10 cellular contexts compared by ENCODE assay signal in the genomic region with DNA sequence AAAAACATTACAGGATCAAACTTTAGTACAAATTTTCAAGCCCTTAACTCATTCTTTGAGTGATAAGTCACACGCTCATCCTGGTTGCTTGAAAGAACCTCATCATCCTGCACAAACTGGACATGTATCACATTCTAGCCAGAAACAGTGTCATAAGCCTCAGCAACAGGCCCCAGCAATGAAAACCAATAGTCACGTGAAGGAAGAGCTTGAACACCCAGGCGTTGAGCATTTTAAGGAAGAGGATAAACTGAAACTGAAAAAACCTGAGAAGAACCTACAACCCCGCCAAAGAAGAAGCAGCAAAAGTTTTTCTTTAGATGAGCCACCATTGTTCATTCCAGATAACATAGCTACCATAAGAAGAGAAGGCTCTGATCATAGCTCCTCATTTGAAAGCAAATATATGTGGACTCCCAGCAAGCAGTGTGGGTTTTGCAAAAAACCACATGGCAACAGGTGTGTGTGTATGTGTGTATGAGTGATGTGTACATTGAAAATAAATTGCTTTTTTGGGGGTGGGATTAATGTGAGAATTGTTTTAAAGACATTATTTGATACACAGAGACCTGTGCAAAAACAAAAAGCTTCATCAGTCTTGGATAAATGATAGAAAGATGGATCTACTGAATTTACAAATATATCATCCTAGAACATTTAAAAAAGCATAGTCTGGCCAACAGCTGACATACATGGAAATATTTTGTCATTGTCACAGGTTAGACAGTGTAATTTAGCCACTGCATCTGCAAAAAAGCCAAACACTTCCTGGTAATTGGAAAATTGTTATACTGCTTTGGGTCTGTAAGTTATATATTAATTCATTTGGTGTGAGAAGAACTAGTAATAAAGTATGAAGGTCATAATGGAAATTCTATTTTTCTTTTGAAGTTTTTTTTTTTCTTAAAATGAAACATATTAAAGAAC. TPM values are rescaled to one million over a fixed set of nuclear protein-coding genes. Genes with fewer than 3 reads are reported as not detected.
DNase-seq lines count a peak whose midpoint lies in the region; ATAC-seq and TF ChIP-seq lines count a peak whose summit lies in the region.
"Had no signal": no experiment of that assay in that cellular context is flagged by ENCODE, and none has a peak within 500 bp of the region (broad histone marks: within the 10 kb centered on the region; RNA-seq: fewer than 3 reads in every experiment).

No MANE protein-coding gene starts in this region.

- H3K4me3 Mint-ChIP-seq in activated naive CD8-positive, alpha-beta T cell treated with anti-CD3 and anti-CD28 coated beads for 36 hours: no peak overlapping the region

- H4K12ac ChIP-seq in trophoblast cell (ENCODE audit: low read depth, low read length): no peak overlapping the region

- no peaks in the 10 kb centered on the region for H3K27me3 ChIP-seq in DND-41 (ENCODE audit: insufficient read depth, low read length, poor library complexity)
- H3K27me3 ChIP-seq in trophoblast cell (ENCODE audit: insufficient read depth, low read length): no peaks in the 10 kb centered on the region

- H3K18ac ChIP-seq in trophoblast cell (ENCODE audit: low read length): no peak overlapping the region

- H3K36me3 ChIP-seq in DND-41 (ENCODE audit: insufficient read depth, low read length) (peaks cover 49% of the 10 kb centered on the region), trophoblast cell (ENCODE audit: control insufficient read depth in 1 of 2, insufficient read depth in 2 of 2, low read length in 2 of 2) (peaks cover 2 to 3% of the 10 kb centered on the region in 2 experiments)

- peak overlapping the region; percentile 8 for H3K27ac Mint-ChIP-seq in activated naive CD8-positive, alpha-beta T cell treated with anti-CD3 and anti-CD28 coated beads for 36 hours

- peaks cover 35% of the 10 kb centered on the region; the same call in 1 of the 2 replicates for H4K20me1 ChIP-seq in DND-41 (ENCODE audit: insufficient read depth, low read length)

- no peak overlapping the region for H2BK12ac ChIP-seq in trophoblast cell (ENCODE audit: low read length)

- H3K4me1 Mint-ChIP-seq in activated naive CD8-positive, alpha-beta T cell treated with anti-CD3 and anti-CD28 coated beads for 36 hours: peaks cover 33% of the 10 kb centered on the region

- no peak for TF ChIP-seq CTCF in DND-41 (IDR thresholded peaks at IDR 0.05; ENCODE audit: borderline replicate concordance, extremely low read depth, low read length, poor library complexity, severe bottlenecking)

- no peak overlapping the region for H2AK5ac ChIP-seq in trophoblast cell (ENCODE audit: low read length)

- DNase-seq in DND-41 (no peak), iPS-NIHi7 (ENCODE audit: extremely low spot score) (no peak), kidney glomerular epithelial cell (lab: John Stamatoyannopoulos, UW) (no peak), trophoblast cell (no peak)
- DNase-seq in activated naive CD8-positive, alpha-beta T cell treated with anti-CD3 and anti-CD28 coated beads for 36 hours: no peak
- no peak for DNase-seq in activated effector memory CD4-positive, alpha-beta T cell treated with Interleukin-2 at 50 U/mL for 16 hours
- DNase-seq: activated gamma-delta T cell, NCI-H1092 treated with DMSO at 0.1 percent for 48 hours had no signal

- no peak overlapping the region for H2BK120ac ChIP-seq in trophoblast cell (ENCODE audit: insufficient read depth, low read length, poor library complexity)

- peak; percentile 52; the same call in 2 of the 3 replicates for ATAC-seq in DND-41 (ENCODE audit: insufficient read depth, low read depth)
- peak; percentile 82 for ATAC-seq in GM19438 (IDR thresholded peaks at IDR 0.05; ENCODE audit: low read depth, unreplicated experiment)
- ATAC-seq in HG03135 (IDR thresholded peaks at IDR 0.05; ENCODE audit: unreplicated experiment): peak; percentile 82

- H3K27ac ChIP-seq in DND-41 (ENCODE audit: low read length): no peak overlapping the region
- no peak overlapping the region for H3K27ac ChIP-seq in trophoblast cell (ENCODE audit: low read depth, low read length)

- WGBS in trophoblast cell (ENCODE audit: extremely low coverage, insufficient coverage, insufficient read length): no CpG with 5 or more reads among the region's 4 CpGs

- no peak overlapping the region for H3K4ac ChIP-seq in trophoblast cell (ENCODE audit: low read depth, low read length)

- no peaks in the 10 kb centered on the region for H3K27me3 Mint-ChIP-seq in activated naive CD8-positive, alpha-beta T cell treated with anti-CD3 and anti-CD28 coated beads for 36 hours

- no peaks in the 10 kb centered on the region for H3K4me1 ChIP-seq in DND-41 (ENCODE audit: insufficient read depth, low read length)
- H3K4me1 ChIP-seq in trophoblast cell (ENCODE audit: control insufficient read depth in 1 of 2, insufficient read depth in 2 of 2, low read length in 2 of 2): no peaks in the 10 kb centered on the region

- H3K36me3 Mint-ChIP-seq in activated naive CD8-positive, alpha-beta T cell treated with anti-CD3 and anti-CD28 coated beads for 36 hours: peaks cover 42% of the 10 kb centered on the region

- no peak overlapping the region for H2BK5ac ChIP-seq in trophoblast cell (ENCODE audit: low read depth, low read length, poor library complexity)

- no peaks in the 10 kb centered on the region for H3K79me1 ChIP-seq in trophoblast cell (ENCODE audit: low read length)

- H3K4me3 ChIP-seq in DND-41 (ENCODE audit: low read depth in 1 of 2, low read length in 2 of 2) (no peak overlapping the region), trophoblast cell (ENCODE audit: low read depth, low read length) (no peak overlapping the region)

- H4K8ac ChIP-seq in trophoblast cell (ENCODE audit: low read depth, low read length): no peak overlapping the region

- H3K14ac ChIP-seq in trophoblast cell (ENCODE audit: low read length): no peak overlapping the region

- no peaks in the 10 kb centered on the region for H3K9me3 ChIP-seq in DND-41 (ENCODE audit: insufficient read depth, low read length, severe bottlenecking)
- H3K9me3 ChIP-seq in trophoblast cell (ENCODE audit: insufficient read depth, low read depth, low read length): no peaks in the 10 kb centered on the region

- H4K91ac ChIP-seq in trophoblast cell (ENCODE audit: low read depth, low read length): no peak overlapping the region

- H3K23ac ChIP-seq in trophoblast cell (ENCODE audit: low read length): no peak overlapping the region

- no peak overlapping the region for H2AFZ ChIP-seq in DND-41 (ENCODE audit: low read depth, low read length)
- no peak overlapping the region for H2AFZ ChIP-seq in trophoblast cell (ENCODE audit: insufficient read depth, low read length, poor library complexity)

- H3K9ac ChIP-seq in DND-41 (ENCODE audit: low read depth, low read length) (no peak overlapping the region), trophoblast cell (ENCODE audit: low read length) (no peak overlapping the region)

- peaks cover 70% of the 10 kb centered on the region for H3K79me2 ChIP-seq in DND-41 (ENCODE audit: insufficient read depth, low read length)
- H3K79me2 ChIP-seq in trophoblast cell (ENCODE audit: control insufficient read depth, insufficient read depth, low read length, poor library complexity): no peaks in the 10 kb centered on the region

- H3K9me3 Mint-ChIP-seq in activated naive CD8-positive, alpha-beta T cell treated with anti-CD3 and anti-CD28 coated beads for 36 hours: no peaks in the 10 kb centered on the region

- no peak overlapping the region for H3K4me2 ChIP-seq in DND-41 (ENCODE audit: insufficient read depth, low read length)
- H3K4me2 ChIP-seq in trophoblast cell (ENCODE audit: low read length): no peak overlapping the region

RNA-seq across cellular contexts. Expression of a gene that starts 50.1 kb away (rescaled TPM):
- 10 to 100 TPM; 46.2 to 48.5 TPM for total RNA-seq in activated naive CD8-positive, alpha-beta T cell treated with anti-CD3 and anti-CD28 coated beads for 36 hours
- polyA plus RNA-seq in trophoblast cell (2013): 19.7 and 21.5 TPM in 2 replicates
